17 cellular contexts compared by ENCODE assay signal in genomic region chr18:23211146-23211545, GRCh38.
"Had no signal": no experiment of that assay in that cellular context is flagged by ENCODE, and none has a peak within 500 bp of the region (broad histone marks: within the 10 kb centered on the region; RNA-seq: fewer than 3 reads in every experiment).

No MANE protein-coding gene starts in this region.

- H3K4me3 ChIP-seq: heart left ventricle, smooth muscle cell, suprapubic skin, tibial artery, upper lobe of left lung, uterus had no signal

- ATAC-seq: naive thymus-derived CD4-positive, alpha-beta T cell; stimulated activated effector memory CD8-positive, alpha-beta T cell treated with anti-CD3 and anti-CD28 coated beads, Interleukin-12 subunit alpha, Interleukin-12 subunit beta, amount 100 ng/mL, for 72 hours; stimulated activated naive CD8-positive, alpha-beta T cell treated with anti-CD3 and anti-CD28 coated beads, Interleukin-15, Interleukin-2, amounts not matched to agents 100 U/mL and 50 U/mL, for 24 hours had no signal

- H3K27me3 ChIP-seq: heart left ventricle, neutrophil, suprapubic skin, tibial artery, upper lobe of left lung, uterus had no signal

- H3K27ac ChIP-seq: heart left ventricle, neutrophil, tibial artery, upper lobe of left lung, uterus had no signal

- DNase-seq: heart left ventricle; hippocampal formation; mammary epithelial cell; naive thymus-derived CD4-positive, alpha-beta T cell; nephron progenitor cell; stimulated activated CD4-positive, alpha-beta T cell treated with anti-CD3 and anti-CD28 coated beads, Interleukin-4, amount 100 ng/mL, for 1 hour; stimulated activated CD8-positive, alpha-beta memory T cell treated with anti-CD3 and anti-CD28 coated beads, Interleukin-4, amount 100 ng/mL, for 48 hours; stimulated activated naive CD8-positive, alpha-beta T cell treated with anti-CD3 and anti-CD28 coated beads, Interleukin-15, Interleukin-2, amounts not matched to agents 100 U/mL and 50 U/mL, for 24 hours; tibial artery; upper lobe of left lung; uterus had no signal

- H3K9me3 ChIP-seq: neutrophil, suprapubic skin, tibial artery, uterus had no signal

- H3K4me2 ChIP-seq: smooth muscle cell had no signal

- FAIRE-seq: colon, frontal cortex had no signal

- H3K36me3 ChIP-seq: neutrophil, uterus had no signal
